Comparison of ENCODE assay signal across 1 cellular context in genomic region chr5:172283862-172284274, GRCh38.
A peak's percentile ranks its signal among the peaks of the same experiment; 100 is the strongest.
TF ChIP-seq lines count a peak whose summit lies in the region.

No MANE protein-coding gene starts in this region.

TF ChIP-seq in IMR-90, 13 proteins besides CTCF, POLR2A, EP300 and RAD21 (continued from another document):
- TF ChIP-seq USF2 (IDR thresholded peaks at IDR 0.05; ENCODE audit: low read depth, low read length) (no peak), FOS (IDR thresholded peaks at IDR 0.05; ENCODE audit: low read depth, low read length) (no peak), CHD1 (IDR thresholded peaks at IDR 0.05; ENCODE audit: low read depth, low read length) (no peak), ELK1 (IDR thresholded peaks at IDR 0.05; ENCODE audit: borderline replicate concordance, low read depth, low read length) (no peak), MAZ (IDR thresholded peaks at IDR 0.05; ENCODE audit: borderline replicate concordance, low read depth, low read length) (peak; percentile 78), CEBPB (IDR thresholded peaks at IDR 0.05; ENCODE audit: low read depth, low read length) (no peak), RCOR1 (IDR thresholded peaks at IDR 0.05; ENCODE audit: insufficient replicate concordance, low read length) (no peak)
